Comparison of ENCODE assay signal across 1 cellular context in the genomic region with DNA sequence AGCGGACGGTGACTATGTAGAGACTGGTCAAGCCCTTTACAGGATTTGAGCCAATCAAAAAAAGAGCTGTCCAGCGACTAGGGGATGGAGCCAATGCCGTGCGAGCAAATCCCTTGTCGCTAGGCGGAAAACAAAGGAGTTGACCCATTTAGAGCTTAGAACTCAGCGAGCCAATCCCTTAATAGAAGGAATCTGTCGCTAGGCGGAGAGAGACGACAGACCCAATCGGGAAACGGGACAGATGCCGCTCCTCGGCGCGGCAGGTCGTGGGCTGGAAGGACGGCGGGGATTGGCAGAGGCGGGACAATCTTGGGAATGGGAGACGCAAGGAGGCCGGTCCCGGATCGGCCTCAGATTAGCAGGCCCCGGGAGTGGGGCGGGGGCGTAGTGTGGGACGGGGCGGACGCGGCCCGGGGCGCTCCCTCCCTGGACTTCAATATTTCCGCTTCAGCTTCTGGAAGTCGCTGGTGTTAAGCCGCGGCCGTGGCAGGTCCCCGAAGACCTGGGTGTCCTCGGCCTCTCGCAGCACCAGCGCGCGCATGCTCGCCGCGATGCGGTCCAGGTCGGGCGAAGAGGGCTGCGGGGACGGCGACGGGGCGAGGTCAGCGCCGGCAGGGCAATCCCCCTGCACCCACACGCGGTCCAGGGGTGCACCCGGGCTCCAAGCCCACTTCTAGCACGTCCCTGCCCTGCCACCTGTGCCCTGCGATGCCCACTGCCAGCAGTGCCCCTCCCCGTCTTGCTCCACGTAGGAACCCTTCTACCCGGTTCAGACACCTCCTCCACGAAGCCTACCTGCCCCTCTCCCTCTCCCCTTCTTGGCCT.
TF ChIP-seq lines count a peak whose summit lies in the region.

No MANE protein-coding gene starts in this region.

TF ChIP-seq in K562, 482 proteins besides CTCF, POLR2A, EP300 and RAD21 (continued from another document and continues in another):
- TF ChIP-seq MAFK (IDR thresholded peaks at IDR 0.05; ENCODE audit: low read length) (no peak), ZNF436 (CRISPR knock-in tag; IDR thresholded peaks at IDR 0.05) (peak; percentile 81), HNRNPH1 (optimal IDR thresholded peaks at IDR 0.05; ENCODE audit: low read depth, low read length) (no peak), CEBPB (tag; IDR thresholded peaks at IDR 0.05) (no peak), NFE2 (IDR thresholded peaks at IDR 0.05; ENCODE audit: low read depth) (0 out of 2 replicates have a peak, but pooled peaks have one; percentile 2), MCM3 (IDR thresholded peaks at IDR 0.05) (no peak), CXXC5 (CRISPR knock-in tag; IDR thresholded peaks at IDR 0.05) (peak; percentile 93), HEY1 (CRISPR knock-in tag; IDR thresholded peaks at IDR 0.05; ENCODE audit: borderline replicate concordance) (no peak), NFIX (CRISPR knock-in tag; IDR thresholded peaks at IDR 0.05; ENCODE audit: low read depth) (no peak), JUNB (CRISPR knock-in tag; conservative IDR thresholded peaks at IDR 0.05) (no peak), ILK (tag; IDR thresholded peaks at IDR 0.05; ENCODE audit: borderline replicate concordance, low read depth) (no peak), NELFE (IDR thresholded peaks at IDR 0.05; ENCODE audit: insufficient read depth, insufficient read length) (no peak), FOXK1 (CRISPR knock-in tag; IDR thresholded peaks at IDR 0.05; ENCODE audit: borderline replicate concordance) (no peak), HCFC1 (IDR thresholded peaks at IDR 0.05; ENCODE audit: low read depth, low read length) (peak; percentile 58), ZNF830 (CRISPR knock-in tag; IDR thresholded peaks at IDR 0.05) (no peak), MYC (IDR thresholded peaks at IDR 0.05; ENCODE audit: low read depth, low read length) (0 out of 2 replicates have a peak, but pooled peaks have one; percentile 5), MYC (CRISPR knock-in tag; IDR thresholded peaks at IDR 0.05; ENCODE audit: borderline replicate concordance, low read depth) (no peak; the same call in 1 of the 2 replicates), ZC3H4 (CRISPR knock-in tag; IDR thresholded peaks at IDR 0.05; ENCODE audit: borderline replicate concordance) (no peak), DPF2 (IDR thresholded peaks at IDR 0.05) (no peak; the same call in 1 of the 2 replicates), NEUROD1 (IDR thresholded peaks at IDR 0.05; ENCODE audit: borderline replicate concordance, low read depth, low read length, partially characterized antibody) (peak; percentile 89), PHF21A (IDR thresholded peaks at IDR 0.05; ENCODE audit: borderline replicate concordance, low read depth) (peak; percentile 23; the same call in 1 of the 2 replicates), ZC3H8 (IDR thresholded peaks at IDR 0.05) (no peak), RBM17 (IDR thresholded peaks at IDR 0.05; ENCODE audit: borderline replicate concordance, low read depth, low read length) (no peak), ADNP (tag; IDR thresholded peaks at IDR 0.05) (no peak), SRSF3 (IDR thresholded peaks at IDR 0.05; ENCODE audit: insufficient read depth, low read length) (no peak), CHCHD3 (CRISPR knock-in tag; IDR thresholded peaks at IDR 0.05) (no peak)
- TF ChIP-seq, protein P1, sequence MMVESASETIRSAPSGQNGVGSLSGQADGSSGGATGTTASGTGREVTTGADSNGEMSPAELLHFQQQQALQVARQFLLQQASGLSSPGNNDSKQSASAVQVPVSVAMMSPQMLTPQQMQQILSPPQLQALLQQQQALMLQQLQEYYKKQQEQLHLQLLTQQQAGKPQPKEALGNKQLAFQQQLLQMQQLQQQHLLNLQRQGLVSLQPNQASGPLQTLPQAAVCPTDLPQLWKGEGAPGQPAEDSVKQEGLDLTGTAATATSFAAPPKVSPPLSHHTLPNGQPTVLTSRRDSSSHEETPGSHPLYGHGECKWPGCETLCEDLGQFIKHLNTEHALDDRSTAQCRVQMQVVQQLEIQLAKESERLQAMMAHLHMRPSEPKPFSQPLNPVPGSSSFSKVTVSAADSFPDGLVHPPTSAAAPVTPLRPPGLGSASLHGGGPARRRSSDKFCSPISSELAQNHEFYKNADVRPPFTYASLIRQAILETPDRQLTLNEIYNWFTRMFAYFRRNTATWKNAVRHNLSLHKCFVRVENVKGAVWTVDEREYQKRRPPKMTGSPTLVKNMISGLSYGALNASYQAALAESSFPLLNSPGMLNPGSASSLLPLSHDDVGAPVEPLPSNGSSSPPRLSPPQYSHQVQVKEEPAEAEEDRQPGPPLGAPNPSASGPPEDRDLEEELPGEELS (CRISPR knock-in tag; IDR thresholded peaks at IDR 0.05; ENCODE audit: borderline replicate concordance), result no peak
- TF ChIP-seq, protein P2, sequence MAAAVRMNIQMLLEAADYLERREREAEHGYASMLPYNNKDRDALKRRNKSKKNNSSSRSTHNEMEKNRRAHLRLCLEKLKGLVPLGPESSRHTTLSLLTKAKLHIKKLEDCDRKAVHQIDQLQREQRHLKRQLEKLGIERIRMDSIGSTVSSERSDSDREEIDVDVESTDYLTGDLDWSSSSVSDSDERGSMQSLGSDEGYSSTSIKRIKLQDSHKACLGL (CRISPR knock-in tag; IDR thresholded peaks at IDR 0.05; ENCODE audit: borderline replicate concordance, poor library complexity, severe bottlenecking), result no peak
- TF ChIP-seq, protein P3, sequence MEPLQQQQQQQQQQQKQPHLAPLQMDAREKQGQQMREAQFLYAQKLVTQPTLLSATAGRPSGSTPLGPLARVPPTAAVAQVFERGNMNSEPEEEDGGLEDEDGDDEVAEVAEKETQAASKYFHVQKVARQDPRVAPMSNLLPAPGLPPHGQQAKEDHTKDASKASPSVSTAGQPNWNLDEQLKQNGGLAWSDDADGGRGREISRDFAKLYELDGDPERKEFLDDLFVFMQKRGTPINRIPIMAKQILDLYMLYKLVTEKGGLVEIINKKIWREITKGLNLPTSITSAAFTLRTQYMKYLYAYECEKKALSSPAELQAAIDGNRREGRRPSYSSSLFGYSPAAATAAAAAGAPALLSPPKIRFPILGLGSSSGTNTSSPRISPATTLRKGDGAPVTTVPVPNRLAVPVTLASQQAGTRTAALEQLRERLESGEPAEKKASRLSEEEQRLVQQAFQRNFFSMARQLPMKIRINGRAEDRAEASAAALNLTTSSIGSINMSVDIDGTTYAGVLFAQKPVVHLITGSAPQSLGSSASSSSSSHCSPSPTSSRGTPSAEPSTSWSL (CRISPR knock-in tag; IDR thresholded peaks at IDR 0.05; ENCODE audit: borderline replicate concordance), result no peak
- TF ChIP-seq, protein P4, sequence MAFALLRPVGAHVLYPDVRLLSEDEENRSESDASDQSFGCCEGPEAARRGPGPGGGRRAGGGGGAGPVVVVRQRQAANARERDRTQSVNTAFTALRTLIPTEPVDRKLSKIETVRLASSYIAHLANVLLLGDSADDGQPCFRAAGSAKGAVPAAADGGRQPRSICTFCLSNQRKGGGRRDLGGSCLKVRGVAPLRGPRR (CRISPR knock-in tag; IDR thresholded peaks at IDR 0.05), result no peak
- TF ChIP-seq, protein P5, sequence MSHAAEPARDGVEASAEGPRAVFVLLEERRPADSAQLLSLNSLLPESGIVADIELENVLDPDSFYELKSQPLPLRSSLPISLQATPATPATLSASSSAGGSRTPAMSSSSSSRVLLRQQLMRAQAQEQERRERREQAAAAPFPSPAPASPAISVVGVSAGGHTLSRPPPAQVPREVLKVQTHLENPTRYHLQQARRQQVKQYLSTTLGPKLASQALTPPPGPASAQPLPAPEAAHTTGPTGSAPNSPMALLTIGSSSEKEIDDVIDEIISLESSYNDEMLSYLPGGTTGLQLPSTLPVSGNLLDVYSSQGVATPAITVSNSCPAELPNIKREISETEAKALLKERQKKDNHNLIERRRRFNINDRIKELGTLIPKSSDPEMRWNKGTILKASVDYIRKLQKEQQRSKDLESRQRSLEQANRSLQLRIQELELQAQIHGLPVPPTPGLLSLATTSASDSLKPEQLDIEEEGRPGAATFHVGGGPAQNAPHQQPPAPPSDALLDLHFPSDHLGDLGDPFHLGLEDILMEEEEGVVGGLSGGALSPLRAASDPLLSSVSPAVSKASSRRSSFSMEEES (CRISPR knock-in tag; IDR thresholded peaks at IDR 0.05), result no peak
- TF ChIP-seq, protein P6, sequence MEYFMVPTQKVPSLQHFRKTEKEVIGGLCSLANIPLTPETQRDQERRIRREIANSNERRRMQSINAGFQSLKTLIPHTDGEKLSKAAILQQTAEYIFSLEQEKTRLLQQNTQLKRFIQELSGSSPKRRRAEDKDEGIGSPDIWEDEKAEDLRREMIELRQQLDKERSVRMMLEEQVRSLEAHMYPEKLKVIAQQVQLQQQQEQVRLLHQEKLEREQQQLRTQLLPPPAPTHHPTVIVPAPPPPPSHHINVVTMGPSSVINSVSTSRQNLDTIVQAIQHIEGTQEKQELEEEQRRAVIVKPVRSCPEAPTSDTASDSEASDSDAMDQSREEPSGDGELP (CRISPR knock-in tag; IDR thresholded peaks at IDR 0.05; ENCODE audit: borderline replicate concordance), result no peak
- TF ChIP-seq, protein P7, sequence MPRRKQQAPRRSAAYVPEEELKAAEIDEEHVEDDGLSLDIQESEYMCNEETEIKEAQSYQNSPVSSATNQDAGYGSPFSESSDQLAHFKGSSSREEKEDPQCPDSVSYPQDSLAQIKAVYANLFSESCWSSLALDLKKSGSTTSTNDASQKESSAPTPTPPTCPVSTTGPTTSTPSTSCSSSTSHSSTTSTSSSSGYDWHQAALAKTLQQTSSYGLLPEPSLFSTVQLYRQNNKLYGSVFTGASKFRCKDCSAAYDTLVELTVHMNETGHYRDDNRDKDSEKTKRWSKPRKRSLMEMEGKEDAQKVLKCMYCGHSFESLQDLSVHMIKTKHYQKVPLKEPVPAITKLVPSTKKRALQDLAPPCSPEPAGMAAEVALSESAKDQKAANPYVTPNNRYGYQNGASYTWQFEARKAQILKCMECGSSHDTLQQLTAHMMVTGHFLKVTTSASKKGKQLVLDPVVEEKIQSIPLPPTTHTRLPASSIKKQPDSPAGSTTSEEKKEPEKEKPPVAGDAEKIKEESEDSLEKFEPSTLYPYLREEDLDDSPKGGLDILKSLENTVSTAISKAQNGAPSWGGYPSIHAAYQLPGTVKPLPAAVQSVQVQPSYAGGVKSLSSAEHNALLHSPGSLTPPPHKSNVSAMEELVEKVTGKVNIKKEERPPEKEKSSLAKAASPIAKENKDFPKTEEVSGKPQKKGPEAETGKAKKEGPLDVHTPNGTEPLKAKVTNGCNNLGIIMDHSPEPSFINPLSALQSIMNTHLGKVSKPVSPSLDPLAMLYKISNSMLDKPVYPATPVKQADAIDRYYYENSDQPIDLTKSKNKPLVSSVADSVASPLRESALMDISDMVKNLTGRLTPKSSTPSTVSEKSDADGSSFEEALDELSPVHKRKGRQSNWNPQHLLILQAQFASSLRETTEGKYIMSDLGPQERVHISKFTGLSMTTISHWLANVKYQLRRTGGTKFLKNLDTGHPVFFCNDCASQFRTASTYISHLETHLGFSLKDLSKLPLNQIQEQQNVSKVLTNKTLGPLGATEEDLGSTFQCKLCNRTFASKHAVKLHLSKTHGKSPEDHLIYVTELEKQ (CRISPR knock-in tag; IDR thresholded peaks at IDR 0.05), result no peak
- TF ChIP-seq, protein P8, sequence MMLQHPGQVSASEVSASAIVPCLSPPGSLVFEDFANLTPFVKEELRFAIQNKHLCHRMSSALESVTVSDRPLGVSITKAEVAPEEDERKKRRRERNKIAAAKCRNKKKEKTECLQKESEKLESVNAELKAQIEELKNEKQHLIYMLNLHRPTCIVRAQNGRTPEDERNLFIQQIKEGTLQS (IDR thresholded peaks at IDR 0.05), result no peak
- TF ChIP-seq, protein P8 (CRISPR knock-in tag; conservative IDR thresholded peaks at IDR 0.05), result no peak
- TF ChIP-seq, protein P9, sequence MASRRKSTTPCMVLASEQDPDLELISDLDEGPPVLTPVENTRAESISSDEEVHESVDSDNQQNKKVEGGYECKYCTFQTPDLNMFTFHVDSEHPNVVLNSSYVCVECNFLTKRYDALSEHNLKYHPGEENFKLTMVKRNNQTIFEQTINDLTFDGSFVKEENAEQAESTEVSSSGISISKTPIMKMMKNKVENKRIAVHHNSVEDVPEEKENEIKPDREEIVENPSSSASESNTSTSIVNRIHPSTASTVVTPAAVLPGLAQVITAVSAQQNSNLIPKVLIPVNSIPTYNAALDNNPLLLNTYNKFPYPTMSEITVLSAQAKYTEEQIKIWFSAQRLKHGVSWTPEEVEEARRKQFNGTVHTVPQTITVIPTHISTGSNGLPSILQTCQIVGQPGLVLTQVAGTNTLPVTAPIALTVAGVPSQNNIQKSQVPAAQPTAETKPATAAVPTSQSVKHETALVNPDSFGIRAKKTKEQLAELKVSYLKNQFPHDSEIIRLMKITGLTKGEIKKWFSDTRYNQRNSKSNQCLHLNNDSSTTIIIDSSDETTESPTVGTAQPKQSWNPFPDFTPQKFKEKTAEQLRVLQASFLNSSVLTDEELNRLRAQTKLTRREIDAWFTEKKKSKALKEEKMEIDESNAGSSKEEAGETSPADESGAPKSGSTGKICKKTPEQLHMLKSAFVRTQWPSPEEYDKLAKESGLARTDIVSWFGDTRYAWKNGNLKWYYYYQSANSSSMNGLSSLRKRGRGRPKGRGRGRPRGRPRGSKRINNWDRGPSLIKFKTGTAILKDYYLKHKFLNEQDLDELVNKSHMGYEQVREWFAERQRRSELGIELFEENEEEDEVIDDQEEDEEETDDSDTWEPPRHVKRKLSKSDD (conservative IDR thresholded peaks at IDR 0.05; ENCODE audit: low read length), result no peak
- TF ChIP-seq, protein P10, sequence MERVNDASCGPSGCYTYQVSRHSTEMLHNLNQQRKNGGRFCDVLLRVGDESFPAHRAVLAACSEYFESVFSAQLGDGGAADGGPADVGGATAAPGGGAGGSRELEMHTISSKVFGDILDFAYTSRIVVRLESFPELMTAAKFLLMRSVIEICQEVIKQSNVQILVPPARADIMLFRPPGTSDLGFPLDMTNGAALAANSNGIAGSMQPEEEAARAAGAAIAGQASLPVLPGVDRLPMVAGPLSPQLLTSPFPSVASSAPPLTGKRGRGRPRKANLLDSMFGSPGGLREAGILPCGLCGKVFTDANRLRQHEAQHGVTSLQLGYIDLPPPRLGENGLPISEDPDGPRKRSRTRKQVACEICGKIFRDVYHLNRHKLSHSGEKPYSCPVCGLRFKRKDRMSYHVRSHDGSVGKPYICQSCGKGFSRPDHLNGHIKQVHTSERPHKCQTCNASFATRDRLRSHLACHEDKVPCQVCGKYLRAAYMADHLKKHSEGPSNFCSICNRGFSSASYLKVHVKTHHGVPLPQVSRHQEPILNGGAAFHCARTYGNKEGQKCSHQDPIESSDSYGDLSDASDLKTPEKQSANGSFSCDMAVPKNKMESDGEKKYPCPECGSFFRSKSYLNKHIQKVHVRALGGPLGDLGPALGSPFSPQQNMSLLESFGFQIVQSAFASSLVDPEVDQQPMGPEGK (CRISPR knock-in tag; IDR thresholded peaks at IDR 0.05; ENCODE audit: borderline replicate concordance), result no peak
- TF ChIP-seq, protein P11, sequence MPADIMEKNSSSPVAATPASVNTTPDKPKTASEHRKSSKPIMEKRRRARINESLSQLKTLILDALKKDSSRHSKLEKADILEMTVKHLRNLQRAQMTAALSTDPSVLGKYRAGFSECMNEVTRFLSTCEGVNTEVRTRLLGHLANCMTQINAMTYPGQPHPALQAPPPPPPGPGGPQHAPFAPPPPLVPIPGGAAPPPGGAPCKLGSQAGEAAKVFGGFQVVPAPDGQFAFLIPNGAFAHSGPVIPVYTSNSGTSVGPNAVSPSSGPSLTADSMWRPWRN (IDR thresholded peaks at IDR 0.05; ENCODE audit: low read depth), result peak; percentile 77
- TF ChIP-seq, protein P12, sequence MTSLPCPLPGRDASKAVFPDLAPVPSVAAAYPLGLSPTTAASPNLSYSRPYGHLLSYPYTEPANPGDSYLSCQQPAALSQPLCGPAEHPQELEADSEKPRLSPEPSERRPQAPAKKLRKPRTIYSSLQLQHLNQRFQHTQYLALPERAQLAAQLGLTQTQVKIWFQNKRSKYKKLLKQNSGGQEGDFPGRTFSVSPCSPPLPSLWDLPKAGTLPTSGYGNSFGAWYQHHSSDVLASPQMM (CRISPR knock-in tag; IDR thresholded peaks at IDR 0.05), result no peak
